ENCODE assay signal across 8 cellular contexts in the genomic region with DNA sequence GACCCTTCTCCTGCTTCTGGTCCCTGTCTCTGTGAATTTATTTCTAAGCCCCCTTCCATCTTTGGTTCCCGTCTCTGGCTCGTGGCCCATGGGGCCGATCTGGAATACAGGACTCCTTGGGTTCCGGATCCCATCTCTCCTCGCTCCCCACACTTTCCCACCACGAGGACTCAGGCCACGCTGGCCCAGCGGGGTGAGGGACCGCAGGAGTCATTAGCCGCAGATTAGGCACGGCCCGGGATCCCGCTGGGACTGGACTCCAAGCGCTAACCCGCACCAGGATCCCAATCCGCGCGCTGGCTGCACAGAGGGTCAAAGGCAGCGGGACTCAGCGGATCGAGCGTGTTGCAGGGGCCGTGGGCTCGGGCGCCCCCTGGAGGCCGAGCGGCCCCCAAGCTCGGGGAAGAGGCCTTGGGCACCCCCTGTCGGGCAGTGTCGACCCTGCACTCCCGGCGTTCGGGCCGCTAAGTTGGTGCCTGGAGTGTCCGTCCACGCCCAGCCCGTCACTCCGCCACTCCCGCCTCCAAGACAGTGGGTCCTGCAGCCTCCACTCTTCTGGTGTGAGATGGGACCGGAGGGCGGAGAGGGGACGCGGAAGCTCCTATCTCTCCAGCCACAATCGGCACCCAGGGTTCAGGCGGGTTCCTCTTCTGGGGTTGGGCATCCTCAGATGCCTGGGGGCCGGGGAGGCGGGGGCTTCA.
A peak's percentile ranks its signal among the peaks of the same experiment; 100 is the strongest.
DNase-seq lines count a peak whose midpoint lies in the region; ATAC-seq and TF ChIP-seq lines count a peak whose summit lies in the region.

No MANE protein-coding gene starts in this region.

- POLR2A ChIA-PET in AG04449 (lab: Yijun Ruan, JAX) = interaction anchor here (0.8 to 4.6 kb wide), 8 partner anchors 9 to 128 kb away, joined by 3 to 74 read pairs (median 5); a partner anchor contains a TSS

- TF ChIP-seq CTCF in AG04449 (IDR thresholded peaks at IDR 0.05; ENCODE audit: insufficient read depth, low read length, missing control alignments) = peak; percentile 100

- ATAC-seq in GM18520 (IDR thresholded peaks at IDR 0.05; ENCODE audit: unreplicated experiment) (peak; percentile 59), HG03064 (IDR thresholded peaks at IDR 0.05; ENCODE audit: low read depth, unreplicated experiment) (peak; percentile 61)

- DNase-seq in AG04449 (ENCODE audit: low read depth, low spot score) (no peak), NCI-H2196 (lab: John Stamatoyannopoulos, UW; ENCODE audit: unreplicated experiment) (peak; percentile 93), cerebellar cortex (ENCODE audit: low spot score) (peak; percentile 89), kidney glomerular epithelial cell (lab: John Stamatoyannopoulos, UW) (peak; percentile 75)
- DNase-seq in activated CD4-positive, CD25-positive, alpha-beta regulatory T cell (lab: John Stamatoyannopoulos, UW) = peak; percentile 69 to 88 (median 78)
- DNase-seq in stimulated activated CD4-positive, alpha-beta T cell treated with anti-CD3 and anti-CD28 coated beads, Interleukin-1b, Interleukin-23, amount 100 ng/mL, for 1 hour (ENCODE audit: low read depth in 2 of 2) = peak; percentile 68 to 87

- peak overlapping the region; percentile 69 for H3K4me3 ChIP-seq in AG04449 (ENCODE audit: low read depth, low read length)

- CTCF ChIA-PET in AG04449 (lab: Yijun Ruan, JAX) = interaction anchor here (0.6 to 38.5 kb wide), 19 partner anchors 9 to 496 kb away, joined by 3 to 880 read pairs (median 4); a partner anchor contains a TSS
